ENCODE assay signal across 17 cellular contexts in the genomic region with DNA sequence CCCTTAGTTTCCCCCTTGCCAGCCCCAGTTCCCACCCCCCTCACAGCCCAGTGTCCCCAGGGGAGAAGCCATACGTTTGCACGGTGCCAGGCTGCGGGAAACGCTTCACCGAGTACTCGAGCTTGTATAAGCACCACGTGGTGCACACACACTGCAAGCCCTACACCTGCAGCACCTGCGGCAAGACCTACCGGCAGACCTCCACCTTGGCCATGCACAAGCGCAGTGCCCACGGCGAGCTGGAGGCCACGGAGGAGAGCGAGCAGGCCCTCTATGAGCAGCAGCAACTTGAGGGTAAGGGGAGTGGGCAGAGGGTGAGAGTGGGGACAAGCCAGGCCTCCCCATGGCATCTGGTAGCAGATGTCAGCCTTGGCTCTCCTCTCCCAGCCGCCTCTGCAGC.
"Had no signal": no experiment of that assay in that cellular context is flagged by ENCODE, and none has a peak within 500 bp of the region (broad histone marks: within the 10 kb centered on the region; RNA-seq: fewer than 3 reads in every experiment).

No MANE protein-coding gene starts in this region.

- H3K4me3 Mint-ChIP-seq: activated CD4-positive, alpha-beta memory T cell treated with anti-CD3 and anti-CD28 coated beads, Interleukin-2, amount 10 ng/mL, durations not matched to agents 7 days and 5 days; activated naive CD4-positive, alpha-beta T cell treated with anti-CD3 and anti-CD28 coated beads for 36 hours; activated T-helper 1 cell treated with anti-CD3 and anti-CD28 coated beads, Interleukin-12 subunit alpha, Interleukin-12 subunit beta, Interleukin-2, Interleukin-4 antibody, amounts not matched to agents 30 ng/mL and 10 ng/mL and 1 ng/mL, durations not matched to agents 14 hours and 24 hours and 36 hours; immature natural killer cell; natural killer cell had no signal

- H3K27me3 Mint-ChIP-seq: activated CD4-positive, alpha-beta memory T cell treated with anti-CD3 and anti-CD28 coated beads, Interleukin-2, amount 10 ng/mL, durations not matched to agents 7 days and 5 days had no signal

- H3K9me3 ChIP-seq: colonic mucosa, esophagus squamous epithelium, psoas muscle had no signal

- H3K4me3 ChIP-seq: cardiac muscle cell, colonic mucosa, esophagus squamous epithelium, lung, psoas muscle had no signal

- H3K9me3 Mint-ChIP-seq: activated CD4-positive, alpha-beta memory T cell treated with anti-CD3 and anti-CD28 coated beads, Interleukin-2, amount 10 ng/mL, durations not matched to agents 7 days and 5 days; activated naive CD4-positive, alpha-beta T cell treated with anti-CD3 and anti-CD28 coated beads for 36 hours; activated T-helper 1 cell treated with anti-CD3 and anti-CD28 coated beads, Interleukin-12 subunit alpha, Interleukin-12 subunit beta, Interleukin-2, Interleukin-4 antibody, amounts not matched to agents 30 ng/mL and 10 ng/mL and 1 ng/mL, durations not matched to agents 14 hours and 24 hours and 36 hours; immature natural killer cell; natural killer cell had no signal

- DNase-seq: activated CD4-positive, alpha-beta memory T cell treated with anti-CD3 and anti-CD28 coated beads, Interleukin-2, amount 10 ng/mL, durations not matched to agents 7 days and 5 days; activated CD8-positive, alpha-beta memory T cell treated with anti-CD3 and anti-CD28 coated beads, Interleukin-2, amount 50 U/mL, for 4 hours; activated naive CD4-positive, alpha-beta T cell treated with anti-CD3 and anti-CD28 coated beads for 36 hours; colonic mucosa; esophagus squamous epithelium; foreskin fibroblast; immature natural killer cell; left cardiac atrium; natural killer cell; occipital lobe; psoas muscle; stimulated activated CD4-positive, alpha-beta T cell treated with anti-CD3 and anti-CD28 coated beads, Interleukin-2, amount 100 ng/mL, for 24 hours; stimulated activated naive CD4-positive, alpha-beta T cell treated with Interleukin-2 at 50 U/mL for 16 hours had no signal

- H3K27ac ChIP-seq: cardiac muscle cell, colonic mucosa, esophagus squamous epithelium, psoas muscle had no signal

- H3K4me1 ChIP-seq: colonic mucosa had no signal

- H3K27me3 ChIP-seq: cardiac muscle cell, colonic mucosa, esophagus squamous epithelium had no signal

- ATAC-seq: left cardiac atrium, natural killer cell, psoas muscle, sciatic nerve had no signal

- H3K27ac Mint-ChIP-seq: activated CD4-positive, alpha-beta memory T cell treated with anti-CD3 and anti-CD28 coated beads, Interleukin-2, amount 10 ng/mL, durations not matched to agents 7 days and 5 days; activated naive CD4-positive, alpha-beta T cell treated with anti-CD3 and anti-CD28 coated beads for 36 hours; immature natural killer cell; natural killer cell had no signal
